Comparison of ENCODE assay signal across 31 cellular contexts in genomic region chr9:96587916-96588315, GRCh38.
"Had no signal": no experiment of that assay in that cellular context is flagged by ENCODE, and none has a peak within 500 bp of the region (broad histone marks: within the 10 kb centered on the region; RNA-seq: fewer than 3 reads in every experiment).

No MANE protein-coding gene starts in this region.

- H3K36me3 ChIP-seq: breast epithelium, gastrocnemius medialis, left lung, lower lobe of right lung, pancreas, prostate gland, sigmoid colon, uterus, WERI-Rb-1 had no signal

- H3K4me1 Mint-ChIP-seq: stimulated activated memory B cell treated with anti-CD40 and anti-IgM and Interleukin-4, amounts not matched to agents 10 μg/mL and 1 μg/mL and 100 μg/mL, for 72 hours had no signal

- H3K4me3 ChIP-seq: breast epithelium, gastrocnemius medialis, left lung, lower lobe of right lung, pancreas, prostate gland, sigmoid colon, uterus had no signal

- H3K4me3 Mint-ChIP-seq: activated T-cell treated with anti-CD3 and anti-CD28 coated beads, Interleukin-2, amount 50 U/mL, for 24 hours; activated T-helper 17 cell treated with anti-CD3 and anti-CD28 coated beads, Interleukin-2, amount 50 U/mL, for 72 hours; stimulated activated memory B cell treated with anti-CD40 and anti-IgM and Interleukin-4, amounts not matched to agents 10 μg/mL and 1 μg/mL and 100 μg/mL, for 72 hours; T-helper 17 cell; type B pancreatic cell had no signal

- H3K27ac ChIP-seq: breast epithelium, gastrocnemius medialis, left lung, lower lobe of right lung, pancreas, prostate gland, sigmoid colon, uterus, WERI-Rb-1 had no signal

- H3K4me1 ChIP-seq: breast epithelium, gastrocnemius medialis, left lung, lower lobe of right lung, pancreas, prostate gland, sigmoid colon, uterus had no signal

- H3K9me3 ChIP-seq: breast epithelium, gastrocnemius medialis, left lung, lower lobe of right lung, pancreas, prostate gland, sigmoid colon, uterus had no signal

- H3K27me3 ChIP-seq: breast epithelium, gastrocnemius medialis, left lung, pancreas, sigmoid colon, uterus had no signal

- H3K36me3 Mint-ChIP-seq: activated naive CD4-positive, alpha-beta T cell treated with anti-CD3 and anti-CD28 coated beads, Interleukin-2, amount 50 U/mL, for 72 hours; stimulated activated memory B cell treated with anti-CD40 and anti-IgM and Interleukin-4, amounts not matched to agents 10 μg/mL and 1 μg/mL and 100 μg/mL, for 72 hours; type B pancreatic cell had no signal

- ATAC-seq: activated CD4-positive, CD25-positive, alpha-beta regulatory T cell treated with anti-CD3 and anti-CD28 coated beads, Interleukin-2, amount 50 U/mL, for 24 hours; activated naive CD4-positive, alpha-beta T cell treated with anti-CD3 and anti-CD28 coated beads, Interleukin-2, amount 50 U/mL, for 72 hours; activated T-helper 17 cell treated with anti-CD3 and anti-CD28 coated beads, Interleukin-2, amount 50 U/mL, for 72 hours; gastrocnemius medialis; left lung; lower lobe of right lung; pancreas; stimulated activated memory B cell treated with anti-CD40 and anti-IgM and Interleukin-4, amounts not matched to agents 10 μg/mL and 1 μg/mL and 100 μg/mL, for 72 hours; stimulated activated naive CD8-positive, alpha-beta T cell treated with anti-CD3 and anti-CD28 coated beads, Interleukin-15, amount 100 ng/mL, for 72 hours; T-helper 17 cell had no signal

- H3K9me3 Mint-ChIP-seq: activated naive CD4-positive, alpha-beta T cell treated with anti-CD3 and anti-CD28 coated beads, Interleukin-2, amount 50 U/mL, for 72 hours; activated T-cell treated with anti-CD3 and anti-CD28 coated beads, Interleukin-2, amount 50 U/mL, for 24 hours; activated T-helper 17 cell treated with anti-CD3 and anti-CD28 coated beads, Interleukin-2, amount 50 U/mL, for 72 hours; stimulated activated memory B cell treated with anti-CD40 and anti-IgM and Interleukin-4, amounts not matched to agents 10 μg/mL and 1 μg/mL and 100 μg/mL, for 72 hours; stimulated activated naive CD8-positive, alpha-beta T cell treated with anti-CD3 and anti-CD28 coated beads, Interleukin-15, amount 100 ng/mL, for 72 hours; type B pancreatic cell had no signal

- H3K27ac Mint-ChIP-seq: activated naive CD4-positive, alpha-beta T cell treated with anti-CD3 and anti-CD28 coated beads, Interleukin-2, amount 50 U/mL, for 72 hours; activated T-cell treated with anti-CD3 and anti-CD28 coated beads, Interleukin-2, amount 50 U/mL, for 24 hours; activated T-helper 17 cell treated with anti-CD3 and anti-CD28 coated beads, Interleukin-2, amount 50 U/mL, for 72 hours; stimulated activated memory B cell treated with anti-CD40 and anti-IgM and Interleukin-4, amounts not matched to agents 10 μg/mL and 1 μg/mL and 100 μg/mL, for 72 hours; T-helper 17 cell; type B pancreatic cell had no signal

- DNase-seq: activated CD4-positive, alpha-beta T cell treated with anti-CD3 and anti-CD28 coated beads for 48 hours; activated CD4-positive, alpha-beta T cell treated with anti-CD3 and anti-CD28 coated beads, Interleukin-2, amount 50 U/mL, for 48 hours; activated CD8-positive, alpha-beta memory T cell treated with anti-CD3 and anti-CD28 coated beads, Interleukin-2, amount 50 U/mL, for 48 hours; activated gamma-delta T cell treated with Interleukin-2 at 50 U/mL for 16 hours; activated T-cell treated with anti-CD3 and anti-CD28 coated beads, Interleukin-2, amount 50 U/mL, for 24 hours; dermis blood vessel endothelial cell; effector CD8-positive, alpha-beta T cell; gastrocnemius medialis; glutamatergic neuron; left lung; lower lobe of right lung; nucleus accumbens; pancreas; retina; sigmoid colon; small intestine; stimulated activated CD4-positive, alpha-beta T cell treated with anti-CD3 and anti-CD28 coated beads, Interleukin-4, amount 100 ng/mL, for 4 hours; stimulated activated CD8-positive, alpha-beta memory T cell treated with anti-CD3 and anti-CD28 coated beads, Interleukin-4, amount 100 ng/mL, for 48 hours; stimulated activated naive CD8-positive, alpha-beta T cell treated with anti-CD3 and anti-CD28 coated beads, Interleukin-15, amount 100 ng/mL, for 72 hours; substantia nigra; T-helper 17 cell; T1000; uterus; WERI-Rb-1 had no signal

- H3K27me3 Mint-ChIP-seq: stimulated activated memory B cell treated with anti-CD40 and anti-IgM and Interleukin-4, amounts not matched to agents 10 μg/mL and 1 μg/mL and 100 μg/mL, for 72 hours; type B pancreatic cell had no signal
